1 cellular context compared by ENCODE assay signal in the genomic region with DNA sequence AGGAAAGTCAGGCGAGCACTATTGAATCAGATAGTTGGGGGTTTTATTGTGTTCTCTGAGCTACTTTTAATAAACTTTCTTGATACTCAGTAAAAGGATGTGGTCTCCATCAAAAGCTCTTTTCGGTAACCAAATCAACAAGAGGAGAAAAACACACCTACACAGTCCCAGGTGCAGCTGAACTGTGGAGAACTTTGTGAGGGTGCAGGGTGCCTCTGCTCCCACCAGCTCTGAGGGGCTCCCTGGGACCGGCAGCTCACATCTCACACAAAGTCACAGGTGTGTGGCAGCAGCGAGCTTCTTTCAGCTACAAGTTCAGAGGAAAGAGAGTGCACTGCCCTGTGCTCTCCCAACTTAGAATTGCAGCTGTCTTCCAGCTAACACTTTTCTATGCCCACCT.
TF ChIP-seq lines count a peak whose summit lies in the region.

No MANE protein-coding gene starts in this region.

TF ChIP-seq in GM12878, 131 proteins besides CTCF, POLR2A, EP300 and RAD21 (continued from another document and continues in another):
- TF ChIP-seq, protein P1, sequence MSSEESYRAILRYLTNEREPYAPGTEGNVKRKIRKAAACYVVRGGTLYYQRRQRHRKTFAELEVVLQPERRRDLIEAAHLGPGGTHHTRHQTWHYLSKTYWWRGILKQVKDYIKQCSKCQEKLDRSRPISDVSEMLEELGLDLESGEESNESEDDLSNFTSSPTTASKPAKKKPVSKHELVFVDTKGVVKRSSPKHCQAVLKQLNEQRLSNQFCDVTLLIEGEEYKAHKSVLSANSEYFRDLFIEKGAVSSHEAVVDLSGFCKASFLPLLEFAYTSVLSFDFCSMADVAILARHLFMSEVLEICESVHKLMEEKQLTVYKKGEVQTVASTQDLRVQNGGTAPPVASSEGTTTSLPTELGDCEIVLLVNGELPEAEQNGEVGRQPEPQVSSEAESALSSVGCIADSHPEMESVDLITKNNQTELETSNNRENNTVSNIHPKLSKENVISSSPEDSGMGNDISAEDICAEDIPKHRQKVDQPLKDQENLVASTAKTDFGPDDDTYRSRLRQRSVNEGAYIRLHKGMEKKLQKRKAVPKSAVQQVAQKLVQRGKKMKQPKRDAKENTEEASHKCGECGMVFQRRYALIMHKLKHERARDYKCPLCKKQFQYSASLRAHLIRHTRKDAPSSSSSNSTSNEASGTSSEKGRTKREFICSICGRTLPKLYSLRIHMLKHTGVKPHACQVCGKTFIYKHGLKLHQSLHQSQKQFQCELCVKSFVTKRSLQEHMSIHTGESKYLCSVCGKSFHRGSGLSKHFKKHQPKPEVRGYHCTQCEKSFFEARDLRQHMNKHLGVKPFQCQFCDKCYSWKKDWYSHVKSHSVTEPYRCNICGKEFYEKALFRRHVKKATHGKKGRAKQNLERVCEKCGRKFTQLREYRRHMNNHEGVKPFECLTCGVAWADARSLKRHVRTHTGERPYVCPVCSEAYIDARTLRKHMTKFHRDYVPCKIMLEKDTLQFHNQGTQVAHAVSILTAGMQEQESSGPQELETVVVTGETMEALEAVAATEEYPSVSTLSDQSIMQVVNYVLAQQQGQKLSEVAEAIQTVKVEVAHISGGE (CRISPR knock-in tag; IDR thresholded peaks at IDR 0.05): no peak
- TF ChIP-seq, protein P2, sequence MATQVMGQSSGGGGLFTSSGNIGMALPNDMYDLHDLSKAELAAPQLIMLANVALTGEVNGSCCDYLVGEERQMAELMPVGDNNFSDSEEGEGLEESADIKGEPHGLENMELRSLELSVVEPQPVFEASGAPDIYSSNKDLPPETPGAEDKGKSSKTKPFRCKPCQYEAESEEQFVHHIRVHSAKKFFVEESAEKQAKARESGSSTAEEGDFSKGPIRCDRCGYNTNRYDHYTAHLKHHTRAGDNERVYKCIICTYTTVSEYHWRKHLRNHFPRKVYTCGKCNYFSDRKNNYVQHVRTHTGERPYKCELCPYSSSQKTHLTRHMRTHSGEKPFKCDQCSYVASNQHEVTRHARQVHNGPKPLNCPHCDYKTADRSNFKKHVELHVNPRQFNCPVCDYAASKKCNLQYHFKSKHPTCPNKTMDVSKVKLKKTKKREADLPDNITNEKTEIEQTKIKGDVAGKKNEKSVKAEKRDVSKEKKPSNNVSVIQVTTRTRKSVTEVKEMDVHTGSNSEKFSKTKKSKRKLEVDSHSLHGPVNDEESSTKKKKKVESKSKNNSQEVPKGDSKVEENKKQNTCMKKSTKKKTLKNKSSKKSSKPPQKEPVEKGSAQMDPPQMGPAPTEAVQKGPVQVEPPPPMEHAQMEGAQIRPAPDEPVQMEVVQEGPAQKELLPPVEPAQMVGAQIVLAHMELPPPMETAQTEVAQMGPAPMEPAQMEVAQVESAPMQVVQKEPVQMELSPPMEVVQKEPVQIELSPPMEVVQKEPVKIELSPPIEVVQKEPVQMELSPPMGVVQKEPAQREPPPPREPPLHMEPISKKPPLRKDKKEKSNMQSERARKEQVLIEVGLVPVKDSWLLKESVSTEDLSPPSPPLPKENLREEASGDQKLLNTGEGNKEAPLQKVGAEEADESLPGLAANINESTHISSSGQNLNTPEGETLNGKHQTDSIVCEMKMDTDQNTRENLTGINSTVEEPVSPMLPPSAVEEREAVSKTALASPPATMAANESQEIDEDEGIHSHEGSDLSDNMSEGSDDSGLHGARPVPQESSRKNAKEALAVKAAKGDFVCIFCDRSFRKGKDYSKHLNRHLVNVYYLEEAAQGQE (IDR thresholded peaks at IDR 0.05; ENCODE audit: low read depth, low read length): no peak
- TF ChIP-seq SIX5 (IDR thresholded peaks at IDR 0.05; ENCODE audit: low read depth, low read length, severe bottlenecking) (no peak), RBBP5 (conservative IDR thresholded peaks at IDR 0.05) (no peak), SPI1 (IDR thresholded peaks at IDR 0.05; ENCODE audit: borderline replicate concordance, insufficient read depth, low read depth, low read length) (0 out of 2 replicates have a peak, but pooled peaks have one; percentile 14), CHD1 (IDR thresholded peaks at IDR 0.05; ENCODE audit: low read depth, low read length) (no peak), ZNF274 (IDR thresholded peaks at IDR 0.05; ENCODE audit: insufficient read depth, insufficient read length) (no peak), NR2C1 (IDR thresholded peaks at IDR 0.05) (no peak), CBX3 (IDR thresholded peaks at IDR 0.05; ENCODE audit: borderline replicate concordance, low read depth) (no peak), MTA2 (IDR thresholded peaks at IDR 0.05; ENCODE audit: low read depth) (peak; percentile 64), ZSCAN29 (IDR thresholded peaks at IDR 0.05) (no peak), TCF7 (IDR thresholded peaks at IDR 0.05; ENCODE audit: borderline replicate concordance) (no peak), BACH1 (IDR thresholded peaks at IDR 0.05; ENCODE audit: borderline replicate concordance) (no peak), POLR2AphosphoS2 (IDR thresholded peaks at IDR 0.05; ENCODE audit: low read depth, low read length) (no peak), HDAC2 (IDR thresholded peaks at IDR 0.05) (no peak), WRNIP1 (IDR thresholded peaks at IDR 0.05; ENCODE audit: borderline replicate concordance, low read depth, low read length) (no peak), STAT1 (conservative IDR thresholded peaks at IDR 0.05) (no peak), GATAD2B (conservative IDR thresholded peaks at IDR 0.05; ENCODE audit: low read depth) (peak; percentile 49; the same call in 1 of the 2 replicates), HCFC1 (IDR thresholded peaks at IDR 0.05; ENCODE audit: low read length) (no peak), ZNF24 (IDR thresholded peaks at IDR 0.05) (no peak), CBX5 (IDR thresholded peaks at IDR 0.05; ENCODE audit: low read depth) (no peak), SP1 (IDR thresholded peaks at IDR 0.05; ENCODE audit: low read depth, low read length) (peak; percentile 48), SREBF1 (IDR thresholded peaks at IDR 0.05; ENCODE audit: low read length) (no peak), ZNF384 (IDR thresholded peaks at IDR 0.05; ENCODE audit: borderline replicate concordance, low read depth, low read length) (no peak), MEF2A (IDR thresholded peaks at IDR 0.05; ENCODE audit: insufficient read depth, low read depth, low read length) (peak; percentile 37; the same call in 1 of the 2 replicates), PAX8 (IDR thresholded peaks at IDR 0.05) (no peak), RB1 (IDR thresholded peaks at IDR 0.05; ENCODE audit: borderline replicate concordance) (no peak), ESRRA (IDR thresholded peaks at IDR 0.05; ENCODE audit: low read length) (no peak), YY1 (IDR thresholded peaks at IDR 0.05; ENCODE audit: low read depth, low read length) (no peak), NR2F1 (conservative IDR thresholded peaks at IDR 0.05) (0 out of 2 replicates have a peak, but pooled peaks have one; percentile 38), TARDBP (IDR thresholded peaks at IDR 0.05; ENCODE audit: borderline replicate concordance) (no peak)
- TF ChIP-seq, protein P3, sequence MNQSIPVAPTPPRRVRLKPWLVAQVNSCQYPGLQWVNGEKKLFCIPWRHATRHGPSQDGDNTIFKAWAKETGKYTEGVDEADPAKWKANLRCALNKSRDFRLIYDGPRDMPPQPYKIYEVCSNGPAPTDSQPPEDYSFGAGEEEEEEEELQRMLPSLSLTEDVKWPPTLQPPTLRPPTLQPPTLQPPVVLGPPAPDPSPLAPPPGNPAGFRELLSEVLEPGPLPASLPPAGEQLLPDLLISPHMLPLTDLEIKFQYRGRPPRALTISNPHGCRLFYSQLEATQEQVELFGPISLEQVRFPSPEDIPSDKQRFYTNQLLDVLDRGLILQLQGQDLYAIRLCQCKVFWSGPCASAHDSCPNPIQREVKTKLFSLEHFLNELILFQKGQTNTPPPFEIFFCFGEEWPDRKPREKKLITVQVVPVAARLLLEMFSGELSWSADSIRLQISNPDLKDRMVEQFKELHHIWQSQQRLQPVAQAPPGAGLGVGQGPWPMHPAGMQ (IDR thresholded peaks at IDR 0.05; ENCODE audit: borderline replicate concordance): no peak
- TF ChIP-seq, protein P4, sequence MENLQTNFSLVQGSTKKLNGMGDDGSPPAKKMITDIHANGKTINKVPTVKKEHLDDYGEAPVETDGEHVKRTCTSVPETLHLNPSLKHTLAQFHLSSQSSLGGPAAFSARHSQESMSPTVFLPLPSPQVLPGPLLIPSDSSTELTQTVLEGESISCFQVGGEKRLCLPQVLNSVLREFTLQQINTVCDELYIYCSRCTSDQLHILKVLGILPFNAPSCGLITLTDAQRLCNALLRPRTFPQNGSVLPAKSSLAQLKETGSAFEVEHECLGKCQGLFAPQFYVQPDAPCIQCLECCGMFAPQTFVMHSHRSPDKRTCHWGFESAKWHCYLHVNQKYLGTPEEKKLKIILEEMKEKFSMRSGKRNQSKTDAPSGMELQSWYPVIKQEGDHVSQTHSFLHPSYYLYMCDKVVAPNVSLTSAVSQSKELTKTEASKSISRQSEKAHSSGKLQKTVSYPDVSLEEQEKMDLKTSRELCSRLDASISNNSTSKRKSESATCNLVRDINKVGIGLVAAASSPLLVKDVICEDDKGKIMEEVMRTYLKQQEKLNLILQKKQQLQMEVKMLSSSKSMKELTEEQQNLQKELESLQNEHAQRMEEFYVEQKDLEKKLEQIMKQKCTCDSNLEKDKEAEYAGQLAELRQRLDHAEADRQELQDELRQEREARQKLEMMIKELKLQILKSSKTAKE (IDR thresholded peaks at IDR 0.05; ENCODE audit: low read depth, poor library complexity, severe bottlenecking): no peak
- TF ChIP-seq, protein P5, sequence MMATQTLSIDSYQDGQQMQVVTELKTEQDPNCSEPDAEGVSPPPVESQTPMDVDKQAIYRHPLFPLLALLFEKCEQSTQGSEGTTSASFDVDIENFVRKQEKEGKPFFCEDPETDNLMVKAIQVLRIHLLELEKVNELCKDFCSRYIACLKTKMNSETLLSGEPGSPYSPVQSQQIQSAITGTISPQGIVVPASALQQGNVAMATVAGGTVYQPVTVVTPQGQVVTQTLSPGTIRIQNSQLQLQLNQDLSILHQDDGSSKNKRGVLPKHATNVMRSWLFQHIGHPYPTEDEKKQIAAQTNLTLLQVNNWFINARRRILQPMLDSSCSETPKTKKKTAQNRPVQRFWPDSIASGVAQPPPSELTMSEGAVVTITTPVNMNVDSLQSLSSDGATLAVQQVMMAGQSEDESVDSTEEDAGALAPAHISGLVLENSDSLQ (IDR thresholded peaks at IDR 0.05): no peak
- TF ChIP-seq, protein P6, sequence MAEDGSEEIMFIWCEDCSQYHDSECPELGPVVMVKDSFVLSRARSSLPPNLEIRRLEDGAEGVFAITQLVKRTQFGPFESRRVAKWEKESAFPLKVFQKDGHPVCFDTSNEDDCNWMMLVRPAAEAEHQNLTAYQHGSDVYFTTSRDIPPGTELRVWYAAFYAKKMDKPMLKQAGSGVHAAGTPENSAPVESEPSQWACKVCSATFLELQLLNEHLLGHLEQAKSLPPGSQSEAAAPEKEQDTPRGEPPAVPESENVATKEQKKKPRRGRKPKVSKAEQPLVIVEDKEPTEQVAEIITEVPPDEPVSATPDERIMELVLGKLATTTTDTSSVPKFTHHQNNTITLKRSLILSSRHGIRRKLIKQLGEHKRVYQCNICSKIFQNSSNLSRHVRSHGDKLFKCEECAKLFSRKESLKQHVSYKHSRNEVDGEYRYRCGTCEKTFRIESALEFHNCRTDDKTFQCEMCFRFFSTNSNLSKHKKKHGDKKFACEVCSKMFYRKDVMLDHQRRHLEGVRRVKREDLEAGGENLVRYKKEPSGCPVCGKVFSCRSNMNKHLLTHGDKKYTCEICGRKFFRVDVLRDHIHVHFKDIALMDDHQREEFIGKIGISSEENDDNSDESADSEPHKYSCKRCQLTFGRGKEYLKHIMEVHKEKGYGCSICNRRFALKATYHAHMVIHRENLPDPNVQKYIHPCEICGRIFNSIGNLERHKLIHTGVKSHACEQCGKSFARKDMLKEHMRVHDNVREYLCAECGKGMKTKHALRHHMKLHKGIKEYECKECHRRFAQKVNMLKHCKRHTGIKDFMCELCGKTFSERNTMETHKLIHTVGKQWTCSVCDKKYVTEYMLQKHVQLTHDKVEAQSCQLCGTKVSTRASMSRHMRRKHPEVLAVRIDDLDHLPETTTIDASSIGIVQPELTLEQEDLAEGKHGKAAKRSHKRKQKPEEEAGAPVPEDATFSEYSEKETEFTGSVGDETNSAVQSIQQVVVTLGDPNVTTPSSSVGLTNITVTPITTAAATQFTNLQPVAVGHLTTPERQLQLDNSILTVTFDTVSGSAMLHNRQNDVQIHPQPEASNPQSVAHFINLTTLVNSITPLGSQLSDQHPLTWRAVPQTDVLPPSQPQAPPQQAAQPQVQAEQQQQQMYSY (CRISPR knock-in tag; IDR thresholded peaks at IDR 0.05): no peak
- TF ChIP-seq, protein P7, sequence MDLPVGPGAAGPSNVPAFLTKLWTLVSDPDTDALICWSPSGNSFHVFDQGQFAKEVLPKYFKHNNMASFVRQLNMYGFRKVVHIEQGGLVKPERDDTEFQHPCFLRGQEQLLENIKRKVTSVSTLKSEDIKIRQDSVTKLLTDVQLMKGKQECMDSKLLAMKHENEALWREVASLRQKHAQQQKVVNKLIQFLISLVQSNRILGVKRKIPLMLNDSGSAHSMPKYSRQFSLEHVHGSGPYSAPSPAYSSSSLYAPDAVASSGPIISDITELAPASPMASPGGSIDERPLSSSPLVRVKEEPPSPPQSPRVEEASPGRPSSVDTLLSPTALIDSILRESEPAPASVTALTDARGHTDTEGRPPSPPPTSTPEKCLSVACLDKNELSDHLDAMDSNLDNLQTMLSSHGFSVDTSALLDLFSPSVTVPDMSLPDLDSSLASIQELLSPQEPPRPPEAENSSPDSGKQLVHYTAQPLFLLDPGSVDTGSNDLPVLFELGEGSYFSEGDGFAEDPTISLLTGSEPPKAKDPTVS (IDR thresholded peaks at IDR 0.05; ENCODE audit: low read depth, low read length): no peak
- TF ChIP-seq, protein P8, sequence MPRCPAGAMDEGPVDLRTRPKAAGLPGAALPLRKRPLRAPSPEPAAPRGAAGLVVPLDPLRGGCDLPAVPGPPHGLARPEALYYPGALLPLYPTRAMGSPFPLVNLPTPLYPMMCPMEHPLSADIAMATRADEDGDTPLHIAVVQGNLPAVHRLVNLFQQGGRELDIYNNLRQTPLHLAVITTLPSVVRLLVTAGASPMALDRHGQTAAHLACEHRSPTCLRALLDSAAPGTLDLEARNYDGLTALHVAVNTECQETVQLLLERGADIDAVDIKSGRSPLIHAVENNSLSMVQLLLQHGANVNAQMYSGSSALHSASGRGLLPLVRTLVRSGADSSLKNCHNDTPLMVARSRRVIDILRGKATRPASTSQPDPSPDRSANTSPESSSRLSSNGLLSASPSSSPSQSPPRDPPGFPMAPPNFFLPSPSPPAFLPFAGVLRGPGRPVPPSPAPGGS (IDR thresholded peaks at IDR 0.05; ENCODE audit: borderline replicate concordance, insufficient read depth, low read depth, low read length, poor library complexity, severe bottlenecking): no peak
- TF ChIP-seq, protein P9, sequence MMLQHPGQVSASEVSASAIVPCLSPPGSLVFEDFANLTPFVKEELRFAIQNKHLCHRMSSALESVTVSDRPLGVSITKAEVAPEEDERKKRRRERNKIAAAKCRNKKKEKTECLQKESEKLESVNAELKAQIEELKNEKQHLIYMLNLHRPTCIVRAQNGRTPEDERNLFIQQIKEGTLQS (IDR thresholded peaks at IDR 0.05; ENCODE audit: borderline replicate concordance, extremely low read depth, low read depth, low read length): no peak
- TF ChIP-seq, protein P10, sequence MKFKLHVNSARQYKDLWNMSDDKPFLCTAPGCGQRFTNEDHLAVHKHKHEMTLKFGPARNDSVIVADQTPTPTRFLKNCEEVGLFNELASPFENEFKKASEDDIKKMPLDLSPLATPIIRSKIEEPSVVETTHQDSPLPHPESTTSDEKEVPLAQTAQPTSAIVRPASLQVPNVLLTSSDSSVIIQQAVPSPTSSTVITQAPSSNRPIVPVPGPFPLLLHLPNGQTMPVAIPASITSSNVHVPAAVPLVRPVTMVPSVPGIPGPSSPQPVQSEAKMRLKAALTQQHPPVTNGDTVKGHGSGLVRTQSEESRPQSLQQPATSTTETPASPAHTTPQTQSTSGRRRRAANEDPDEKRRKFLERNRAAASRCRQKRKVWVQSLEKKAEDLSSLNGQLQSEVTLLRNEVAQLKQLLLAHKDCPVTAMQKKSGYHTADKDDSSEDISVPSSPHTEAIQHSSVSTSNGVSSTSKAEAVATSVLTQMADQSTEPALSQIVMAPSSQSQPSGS (IDR thresholded peaks at IDR 0.05; ENCODE audit: low read length): no peak
